Comparison of ENCODE assay signal across 16 cellular contexts in the genomic region with DNA sequence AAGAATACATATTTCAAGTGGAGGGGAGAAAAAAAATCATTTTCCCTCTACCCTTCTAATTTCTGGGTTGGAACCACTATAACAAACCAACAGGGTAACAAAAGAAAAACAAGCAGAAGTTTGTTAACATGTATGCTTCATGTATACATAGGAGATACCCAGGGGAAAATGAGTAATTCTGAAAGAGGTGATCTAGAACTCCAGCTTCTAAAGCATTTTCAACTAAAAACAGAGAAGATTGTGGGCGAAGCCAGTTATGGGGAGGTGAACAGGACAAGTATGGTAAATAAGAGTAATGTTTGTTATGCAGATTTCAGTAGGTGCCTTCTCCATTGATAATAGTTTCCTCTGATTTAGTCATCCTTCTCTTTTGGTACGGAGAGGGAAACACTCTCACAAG. TPM values are rescaled to one million over a fixed set of nuclear protein-coding genes. Genes with fewer than 3 reads are reported as not detected.
A peak's percentile ranks its signal among the peaks of the same experiment; 100 is the strongest.
DNase-seq lines count a peak whose midpoint lies in the region; ATAC-seq and TF ChIP-seq lines count a peak whose summit lies in the region.
"Had no signal": no experiment of that assay in that cellular context is flagged by ENCODE, and none has a peak within 500 bp of the region (broad histone marks: within the 10 kb centered on the region; RNA-seq: fewer than 3 reads in every experiment).

No MANE protein-coding gene starts in this region.

- peak; percentile 65 to 76 for ATAC-seq in activated T-cell treated with anti-CD3 and anti-CD28 coated beads, Interleukin-2, amount 50 U/mL, for 4 hours
- ATAC-seq in HG02588 (IDR thresholded peaks at IDR 0.05; ENCODE audit: unreplicated experiment): peak; percentile 64
- peak; percentile 61 for ATAC-seq in stimulated activated naive CD8-positive, alpha-beta T cell treated with anti-CD3 and anti-CD28 coated beads, Interleukin-15, Interleukin-2, amounts not matched to agents 100 U/mL and 50 U/mL, for 24 hours
- no peak for ATAC-seq in effector memory CD8-positive, alpha-beta T cell (replicated peaks)

- no peak for TF ChIP-seq CTCF in PC-9 (conservative IDR thresholded peaks at IDR 0.05)

- peaks cover 12% of the 10 kb centered on the region for H3K36me3 Mint-ChIP-seq in activated T-cell treated with anti-CD3 and anti-CD28 coated beads, Interleukin-2, amount 50 U/mL, for 4 hours (ENCODE audit: insufficient read depth)
- H3K36me3 Mint-ChIP-seq in effector memory CD8-positive, alpha-beta T cell (ENCODE audit: insufficient read depth): peaks cover 11% of the 10 kb centered on the region

- peaks cover 45% of the 10 kb centered on the region for H3K4me1 ChIP-seq in PC-9 (replicated peaks; ENCODE audit: insufficient read depth)

- peaks cover 42% of the 10 kb centered on the region for H3K79me2 ChIP-seq in PC-9 (ENCODE audit: low read depth)

- H4K20me1 ChIP-seq in PC-9 (ENCODE audit: insufficient read depth): no peaks in the 10 kb centered on the region

- H3K4me3 Mint-ChIP-seq in activated T-cell treated with anti-CD3 and anti-CD28 coated beads, Interleukin-2, amount 50 U/mL, for 4 hours: no peak overlapping the region
- no peak overlapping the region for H3K4me3 Mint-ChIP-seq in effector memory CD8-positive, alpha-beta T cell

- no peak overlapping the region for H3K27ac Mint-ChIP-seq in effector memory CD8-positive, alpha-beta T cell

- H2AFZ ChIP-seq in PC-9: no peak overlapping the region

- no TSS peak for BruUV-seq in PC-9 (replicated peaks; lab: Mats Ljungman, UMichigan)

- no peak overlapping the region for H3K4me2 ChIP-seq in PC-9

- intact Hi-C loops in PC-9 (cut with micrococcal nuclease; ENCODE audit: unreplicated experiment): no loop called here

- no peak overlapping the region for H3K4me3 ChIP-seq in PC-9
- H3K4me3 ChIP-seq: stomach had no signal

- H3K9me2 ChIP-seq in PC-9 (ENCODE audit: insufficient read depth): no peaks in the 10 kb centered on the region

- H3K9me3 Mint-ChIP-seq in activated T-cell treated with anti-CD3 and anti-CD28 coated beads, Interleukin-2, amount 50 U/mL, for 4 hours: no peaks in the 10 kb centered on the region
- no peaks in the 10 kb centered on the region for H3K9me3 Mint-ChIP-seq in effector memory CD8-positive, alpha-beta T cell

- H3K27ac ChIP-seq in PC-9: peak overlapping the region; percentile 41
- H3K27ac ChIP-seq: stomach, VCaP had no signal

- CTCF ChIA-PET in PC-9 (lab: Charles Lee): no interaction called here

- H3K4me1 Mint-ChIP-seq in activated T-cell treated with anti-CD3 and anti-CD28 coated beads, Interleukin-2, amount 50 U/mL, for 4 hours (ENCODE audit: low read depth): peaks cover 23% of the 10 kb centered on the region
- H3K4me1 Mint-ChIP-seq in effector memory CD8-positive, alpha-beta T cell (ENCODE audit: low read depth in 2 of 2): no peaks in the 10 kb centered on the region

- DNase-seq in activated T-cell treated with anti-CD3 and anti-CD28 coated beads, Interleukin-2, amount 50 U/mL, for 4 hours: no peak
- no peak for DNase-seq in activated T-cell treated with anti-CD3 and anti-CD28 coated beads, Interleukin-2, amount 50 U/mL, for 1 hour
- DNase-seq in PC-9 (no peak), hippocampal formation (lab: John Stamatoyannopoulos, UW) (no peak), GM19238 (ENCODE audit: insufficient read length, low spot score) (no peak)
- no peak for DNase-seq in stimulated activated naive CD8-positive, alpha-beta T cell treated with anti-CD3 and anti-CD28 coated beads, Interleukin-15, Interleukin-2, amounts not matched to agents 100 U/mL and 50 U/mL, for 24 hours
- no peak for DNase-seq in effector memory CD8-positive, alpha-beta T cell
- DNase-seq: activated naive CD4-positive, alpha-beta T cell treated with Interleukin-2 at 50 U/mL for 16 hours; cortex of kidney; DMS79 treated with DMSO at 0.1 percent for 48 hours; Karpas-422; NCI-H2171; nucleus accumbens; stomach had no signal

- POLR2A ChIA-PET in PC-9 (lab: Charles Lee; ENCODE audit: unreplicated experiment): no interaction called here

- H3K27me3 ChIP-seq in PC-9 (ENCODE audit: insufficient read depth, low read depth): no peaks in the 10 kb centered on the region
- H3K27me3 ChIP-seq: stomach had no signal

- peaks cover 9% of the 10 kb centered on the region for H3F3A ChIP-seq in PC-9 (ENCODE audit: insufficient read depth, low read depth)

- no peaks in the 10 kb centered on the region for H3K27me3 Mint-ChIP-seq in activated T-cell treated with anti-CD3 and anti-CD28 coated beads, Interleukin-2, amount 50 U/mL, for 4 hours (ENCODE audit: low read depth)
- H3K27me3 Mint-ChIP-seq in effector memory CD8-positive, alpha-beta T cell: no peaks in the 10 kb centered on the region

- H3K9me3 ChIP-seq in PC-9 (ENCODE audit: insufficient read depth, low read depth): no peaks in the 10 kb centered on the region
- H3K9me3 ChIP-seq: stomach had no signal

- 0 out of 2 replicates have a peak, but pooled peaks cover 12% of the 10 kb centered on the region for H3K36me3 ChIP-seq in PC-9 (ENCODE audit: low read depth)

RNA-seq across cellular contexts. Expression of a gene that starts 16.7 kb away (rescaled TPM):
- total RNA-seq in activated T-cell treated with anti-CD3 and anti-CD28 coated beads, Interleukin-2, amount 50 U/mL, for 4 hours: 10 to 100 TPM in 2 of 3 donors, 1 to 10 TPM in 1; 9.4 to 11.7 (median 10.9) TPM
- 23.5 and 35.3 TPM in 2 replicates for total RNA-seq in PC-9 (2021)

RNA-seq across cellular contexts. Expression of a gene that starts 31.3 kb away (rescaled TPM):
- 1 to 10 TPM; 2.7 to 3.7 (median 3.5) TPM for total RNA-seq in activated T-cell treated with anti-CD3 and anti-CD28 coated beads, Interleukin-2, amount 50 U/mL, for 4 hours
- 52.9 and 74.9 TPM in 2 replicates for total RNA-seq in PC-9 (2021)

Comparison
In these comparisons a context has a peak if more than half of its experiments do, and no peak if none do; other contexts are left out.
1. RNA of a gene that starts 31.3 kb away (total RNA-seq): 52.9 to 74.9 TPM in PC-9; 2.7 to 3.7 TPM in activated T-cell treated with anti-CD3 and anti-CD28 coated beads, Interleukin-2, amount 50 U/mL, for 4 hours; every median in the first group is over 10 times any median in the second.